14 cellular contexts compared by ENCODE assay signal in genomic region chr19:47100290-47100689, GRCh38. TPM values are rescaled to one million over a fixed set of nuclear protein-coding genes. Genes with fewer than 3 reads are reported as not detected.
DNase-seq lines count a peak whose midpoint lies in the region; ATAC-seq and TF ChIP-seq lines count a peak whose summit lies in the region.
"Had no signal": no experiment of that assay in that cellular context is flagged by ENCODE, and none has a peak within 500 bp of the region (broad histone marks: within the 10 kb centered on the region; RNA-seq: fewer than 3 reads in every experiment).

No MANE protein-coding gene starts in this region.

- H3K27me3 Mint-ChIP-seq in activated CD4-positive, alpha-beta T cell treated with anti-CD3 and anti-CD28 coated beads for 36 hours = no peaks in the 10 kb centered on the region
- H3K27me3 Mint-ChIP-seq in HFFc6 (ENCODE audit: insufficient read depth) = no peaks in the 10 kb centered on the region
- no peaks in the 10 kb centered on the region for H3K27me3 Mint-ChIP-seq in activated naive CD8-positive, alpha-beta T cell treated with anti-CD3 and anti-CD28 coated beads for 36 hours
- H3K27me3 Mint-ChIP-seq: effector memory CD8-positive, alpha-beta T cell had no signal

- intact Hi-C loops in activated CD4-positive, alpha-beta T cell treated with anti-CD3 and anti-CD28 coated beads for 36 hours (cut with DNase I, micrococcal nuclease) = no loop called here

- H3K4me3 ChIP-seq in osteoblast (ENCODE audit: insufficient read depth, low read length) = no peak overlapping the region
- H3K4me3 ChIP-seq: left lung, SJSA1, skin epidermis had no signal

- CTCF ChIA-PET in activated CD4-positive, alpha-beta T cell treated with anti-CD3 and anti-CD28 coated beads for 36 hours (lab: Charles Lee) = no interaction called here

- peaks cover 53% of the 10 kb centered on the region for H3K4me1 Mint-ChIP-seq in activated CD4-positive, alpha-beta T cell treated with anti-CD3 and anti-CD28 coated beads for 36 hours
- H3K4me1 Mint-ChIP-seq in HFFc6 (ENCODE audit: low read depth) = peaks cover 21% of the 10 kb centered on the region
- peaks cover 52% of the 10 kb centered on the region for H3K4me1 Mint-ChIP-seq in activated naive CD8-positive, alpha-beta T cell treated with anti-CD3 and anti-CD28 coated beads for 36 hours

- ATAC-seq in activated CD4-positive, alpha-beta T cell treated with anti-CD3 and anti-CD28 coated beads for 36 hours = peak; percentile 28
- no peak for ATAC-seq in HG03045 (IDR thresholded peaks at IDR 0.05; ENCODE audit: unreplicated experiment)
- ATAC-seq: effector memory CD8-positive, alpha-beta T cell; left lung had no signal

- peaks cover 39% of the 10 kb centered on the region for H3K36me3 Mint-ChIP-seq in activated CD4-positive, alpha-beta T cell treated with anti-CD3 and anti-CD28 coated beads for 36 hours (ENCODE audit: low read depth)
- peaks cover 9% of the 10 kb centered on the region; the same call in 1 of the 2 replicates for H3K36me3 Mint-ChIP-seq in HFFc6 (ENCODE audit: low read depth)
- H3K36me3 Mint-ChIP-seq in activated naive CD8-positive, alpha-beta T cell treated with anti-CD3 and anti-CD28 coated beads for 36 hours = peaks cover 19% of the 10 kb centered on the region

- peaks cover 9% of the 10 kb centered on the region for H4K20me1 ChIP-seq in osteoblast (ENCODE audit: insufficient read depth, low read length)

- no peak overlapping the region for H3K4me2 ChIP-seq in osteoblast (ENCODE audit: insufficient read depth, low read length)

- no peak overlapping the region for H3K27ac ChIP-seq in osteoblast (ENCODE audit: low read depth, low read length)
- H3K27ac ChIP-seq: SJSA1 had no signal

- no peak for TF ChIP-seq CTCF in HFFc6 (IDR thresholded peaks at IDR 0.05)
- no peak for TF ChIP-seq CTCF in osteoblast (IDR thresholded peaks at IDR 0.05; ENCODE audit: extremely low read depth, low read depth, low read length)

- no peaks in the 10 kb centered on the region for H3K9me3 Mint-ChIP-seq in activated CD4-positive, alpha-beta T cell treated with anti-CD3 and anti-CD28 coated beads for 36 hours (ENCODE audit: low read depth)
- no peaks in the 10 kb centered on the region for H3K9me3 Mint-ChIP-seq in HFFc6
- H3K9me3 Mint-ChIP-seq in activated naive CD8-positive, alpha-beta T cell treated with anti-CD3 and anti-CD28 coated beads for 36 hours = no peaks in the 10 kb centered on the region
- H3K9me3 Mint-ChIP-seq: effector memory CD8-positive, alpha-beta T cell had no signal

- H3K36me3 ChIP-seq in osteoblast (ENCODE audit: insufficient read depth, low read length) = peaks cover 11% of the 10 kb centered on the region

- H3K27me3 ChIP-seq in osteoblast (ENCODE audit: insufficient read depth, low read length) = no peaks in the 10 kb centered on the region
- H3K27me3 ChIP-seq: left lung, SJSA1 had no signal

- POLR2A ChIA-PET in activated CD4-positive, alpha-beta T cell treated with anti-CD3 and anti-CD28 coated beads for 36 hours (lab: Charles Lee) = no interaction called here

- H3K79me2 ChIP-seq in osteoblast (ENCODE audit: insufficient read depth, low read length) = peaks cover 98% of the 10 kb centered on the region

- peak; percentile 57 for DNase-seq in activated CD4-positive, alpha-beta T cell treated with anti-CD3 and anti-CD28 coated beads for 36 hours
- no peak for DNase-seq in activated CD4-positive, alpha-beta T cell treated with anti-CD3 and anti-CD28 coated beads for 1 hour
- DNase-seq in HFFc6 (no peak), osteoblast (ENCODE audit: insufficient read length, low spot score, missing footprints) (peak; percentile 61), GM19240 (ENCODE audit: insufficient read length, low spot score) (no peak), COLO829 (ENCODE audit: low spot score) (no peak)
- DNase-seq in activated naive CD8-positive, alpha-beta T cell treated with anti-CD3 and anti-CD28 coated beads for 36 hours = no peak
- DNase-seq: effector memory CD8-positive, alpha-beta T cell; left lung; NCI-H146; NCI-H524 had no signal

- H3K4me3 Mint-ChIP-seq in activated CD4-positive, alpha-beta T cell treated with anti-CD3 and anti-CD28 coated beads for 36 hours = no peak overlapping the region
- H3K4me3 Mint-ChIP-seq in HFFc6 = no peak overlapping the region
- H3K4me3 Mint-ChIP-seq in activated naive CD8-positive, alpha-beta T cell treated with anti-CD3 and anti-CD28 coated beads for 36 hours = no peak overlapping the region
- H3K4me3 Mint-ChIP-seq: effector memory CD8-positive, alpha-beta T cell had no signal

- peak overlapping the region; percentile 21 for H3K27ac Mint-ChIP-seq in activated CD4-positive, alpha-beta T cell treated with anti-CD3 and anti-CD28 coated beads for 36 hours
- 0 out of 2 replicates have a peak overlapping the region, but pooled peaks have one; percentile 42 for H3K27ac Mint-ChIP-seq in HFFc6
- peak overlapping the region; percentile 47 for H3K27ac Mint-ChIP-seq in activated naive CD8-positive, alpha-beta T cell treated with anti-CD3 and anti-CD28 coated beads for 36 hours
- H3K27ac Mint-ChIP-seq: effector memory CD8-positive, alpha-beta T cell had no signal

- no peaks in the 10 kb centered on the region for H3K9me3 ChIP-seq in osteoblast (ENCODE audit: low read depth, low read length)
- H3K9me3 ChIP-seq: left lung, SJSA1 had no signal

- peaks cover 38% of the 10 kb centered on the region for H3K4me1 ChIP-seq in osteoblast (ENCODE audit: insufficient read depth, low read length)
- H3K4me1 ChIP-seq: SJSA1 had no signal

- no peak overlapping the region for H2AFZ ChIP-seq in osteoblast (ENCODE audit: low read length)

RNA-seq across cellular contexts. Expression of gene ZC3H4, which starts 13.3 kb away (rescaled TPM):
- 100 to 1,000 TPM in 1 of 2 experiments, 10 to 100 TPM in 1; 88.6 to 128 TPM for total RNA-seq in activated CD4-positive, alpha-beta T cell treated with anti-CD3 and anti-CD28 coated beads for 36 hours
- total RNA-seq in HFFc6 (2021; fragmentation: NEBNext Ultra II Directional; extraction: Animal tissue kit (Norgen Biotek cat#: 25700)) = 10 to 100 TPM; 43.9 to 66.1 (median 55.2) TPM
- total RNA-seq in activated naive CD8-positive, alpha-beta T cell treated with anti-CD3 and anti-CD28 coated beads for 36 hours = 100 to 1,000 TPM; 103 to 110 TPM
- total RNA-seq in osteoblast = 10.9 and 14.1 TPM in 2 replicates

RNA-seq across cellular contexts. Expression of gene SAE1, which starts 30.3 kb away (rescaled TPM):
- total RNA-seq in activated CD4-positive, alpha-beta T cell treated with anti-CD3 and anti-CD28 coated beads for 36 hours = 100 to 1,000 TPM; 143 to 156 TPM
- 100 to 1,000 TPM; 158 to 181 (median 175) TPM for total RNA-seq in HFFc6 (2021; fragmentation: NEBNext Ultra II Directional; extraction: Animal tissue kit (Norgen Biotek cat#: 25700))
- total RNA-seq in activated naive CD8-positive, alpha-beta T cell treated with anti-CD3 and anti-CD28 coated beads for 36 hours = 100 to 1,000 TPM; 141 to 149 TPM
- 99.9 and 105 TPM in 2 replicates for total RNA-seq in osteoblast

RNA-seq across cellular contexts. Expression of gene TMEM160, which starts 51.9 kb away (rescaled TPM):
- total RNA-seq in activated CD4-positive, alpha-beta T cell treated with anti-CD3 and anti-CD28 coated beads for 36 hours = 10 to 100 TPM; 16.3 to 52.7 TPM
- 10 to 100 TPM; 44.2 to 55.1 (median 49.3) TPM for total RNA-seq in HFFc6 (2021; fragmentation: NEBNext Ultra II Directional; extraction: Animal tissue kit (Norgen Biotek cat#: 25700))
- total RNA-seq in activated naive CD8-positive, alpha-beta T cell treated with anti-CD3 and anti-CD28 coated beads for 36 hours = 10 to 100 TPM; 48.9 to 49.2 TPM
- 13.4 and 15.3 TPM in 2 replicates for total RNA-seq in osteoblast

Comparison
In these comparisons a context has a peak if more than half of its experiments do, and no peak if none do; other contexts are left out.
1. DNase-seq: peak in activated CD4-positive, alpha-beta T cell treated with anti-CD3 and anti-CD28 coated beads for 36 hours (single experiment) and osteoblast (single experiment); none in activated CD4-positive, alpha-beta T cell treated with anti-CD3 and anti-CD28 coated beads for 1 hour (single experiment), HFFc6 (single experiment), activated naive CD8-positive, alpha-beta T cell treated with anti-CD3 and anti-CD28 coated beads for 36 hours (single experiment), GM19240 (single experiment) and COLO829 (single experiment).
2. Peak in every context shown above with its lines, with median percentiles within 50 percentile points of each other: H3K27ac Mint-ChIP-seq.